ENCODE assay signal across 8 cellular contexts in the genomic region with DNA sequence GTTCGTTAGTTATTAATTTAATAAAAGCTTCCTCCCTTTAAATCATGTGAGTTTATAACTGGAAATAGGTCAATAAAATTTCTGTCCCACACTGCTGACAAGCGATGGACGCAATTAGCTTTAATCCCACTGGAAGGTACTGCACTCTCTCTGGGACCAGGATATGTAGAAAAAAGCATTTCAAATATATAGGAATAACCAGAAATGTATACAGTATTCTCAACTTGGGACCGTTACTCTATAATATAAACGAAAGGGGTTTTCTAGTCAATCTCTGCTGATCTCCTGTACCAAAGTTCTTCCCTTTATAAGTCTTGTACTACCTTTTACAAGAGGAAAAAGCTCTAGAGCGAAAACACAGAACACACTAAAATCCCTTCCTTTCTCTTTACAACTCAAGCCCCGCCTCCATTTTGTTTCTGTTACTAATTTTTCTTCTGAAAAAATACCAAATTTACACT. TPM values are rescaled to one million over a fixed set of nuclear protein-coding genes. Genes with fewer than 3 reads are reported as not detected.
DNase-seq lines count a peak whose midpoint lies in the region; ATAC-seq, FAIRE-seq and TF ChIP-seq lines count a peak whose summit lies in the region.

No MANE protein-coding gene starts in this region.

- no peaks in the 10 kb centered on the region for H3K9me3 ChIP-seq in iPS-18a (ENCODE audit: control insufficient read depth, low read depth, low read length)
- no peaks in the 10 kb centered on the region for H3K9me3 ChIP-seq in thoracic aorta

- FAIRE-seq in TTC549 (lab: Jason Lieb, UNC) = peak; percentile 3

- H3K9ac ChIP-seq in iPS-18a (ENCODE audit: low read length) = peak overlapping the region; percentile 96

- CTCF ChIA-PET in AG04449 (lab: Yijun Ruan, JAX) = interaction anchor here (0.8 to 2.5 kb wide), 11 partner anchors 34 to 483 kb away, joined by 3 to 9 read pairs (median 4); no protein-coding TSS in a partner anchor

- peak overlapping the region; percentile 93 for H3K4me3 ChIP-seq in AG04449 (ENCODE audit: low read depth, low read length)
- peak overlapping the region; percentile 79 for H3K4me3 ChIP-seq in iPS-18a (ENCODE audit: low read length)
- peak overlapping the region; percentile 96 for H3K4me3 ChIP-seq in thoracic aorta

- H3K27me3 ChIP-seq in iPS-18a (ENCODE audit: control insufficient read depth, insufficient read depth, low read length) (no peaks in the 10 kb centered on the region), thoracic aorta (replicated peaks; ENCODE audit: insufficient read depth) (no peaks in the 10 kb centered on the region)

- POLR2A ChIA-PET in AG04449 (lab: Yijun Ruan, JAX) = interaction anchor here (1.3 kb wide), 1 partner anchor 194 kb away, joined by 4 read pairs; a partner anchor contains a TSS

- DNase-seq in AG04449 (ENCODE audit: low read depth, low spot score) = no peak
- DNase-seq in HCEC 1CT = peak; percentile 53
- no peak for DNase-seq in thoracic aorta (ENCODE audit: low spot score)
- no peak for DNase-seq in left lobe of liver (ENCODE audit: low spot score)

- TF ChIP-seq CTCF in AG04449 (IDR thresholded peaks at IDR 0.05; ENCODE audit: insufficient read depth, low read length, missing control alignments) (no peak), thoracic aorta (IDR thresholded peaks at IDR 0.05) (no peak)

- no peaks in the 10 kb centered on the region for H3K36me3 ChIP-seq in iPS-18a (ENCODE audit: control insufficient read depth, low read depth, low read length)
- H3K36me3 ChIP-seq in thoracic aorta = no peaks in the 10 kb centered on the region

- ATAC-seq in thoracic aorta (ENCODE audit: insufficient number of reproducible peaks, low FRiP score, low read depth) (no peak), HG03565 (IDR thresholded peaks at IDR 0.05; ENCODE audit: unreplicated experiment) (no peak), HG02759 (IDR thresholded peaks at IDR 0.05; ENCODE audit: unreplicated experiment) (no peak), left lobe of liver (no peak)

- H3K4me1 ChIP-seq in iPS-18a (ENCODE audit: control insufficient read depth, low read depth, low read length) (peaks cover 24% of the 10 kb centered on the region), thoracic aorta (ENCODE audit: control insufficient read depth in 1 of 2, low read depth in 2 of 2) (peaks cover 19 to 31% of the 10 kb centered on the region in 2 donors)

- peak overlapping the region; percentile 98 for H3K27ac ChIP-seq in iPS-18a (ENCODE audit: low read length)
- peak overlapping the region; percentile 99 to 100 for H3K27ac ChIP-seq in thoracic aorta

RNA-seq across cellular contexts. Expression of a gene that starts 1.8 kb away (rescaled TPM):
- total RNA-seq in thoracic aorta = 10 to 100 TPM; 20.7 to 25.3 TPM
- 7.4 TPM for total RNA-seq in left lobe of liver
